ENCODE assay signal across 12 cellular contexts in the genomic region with DNA sequence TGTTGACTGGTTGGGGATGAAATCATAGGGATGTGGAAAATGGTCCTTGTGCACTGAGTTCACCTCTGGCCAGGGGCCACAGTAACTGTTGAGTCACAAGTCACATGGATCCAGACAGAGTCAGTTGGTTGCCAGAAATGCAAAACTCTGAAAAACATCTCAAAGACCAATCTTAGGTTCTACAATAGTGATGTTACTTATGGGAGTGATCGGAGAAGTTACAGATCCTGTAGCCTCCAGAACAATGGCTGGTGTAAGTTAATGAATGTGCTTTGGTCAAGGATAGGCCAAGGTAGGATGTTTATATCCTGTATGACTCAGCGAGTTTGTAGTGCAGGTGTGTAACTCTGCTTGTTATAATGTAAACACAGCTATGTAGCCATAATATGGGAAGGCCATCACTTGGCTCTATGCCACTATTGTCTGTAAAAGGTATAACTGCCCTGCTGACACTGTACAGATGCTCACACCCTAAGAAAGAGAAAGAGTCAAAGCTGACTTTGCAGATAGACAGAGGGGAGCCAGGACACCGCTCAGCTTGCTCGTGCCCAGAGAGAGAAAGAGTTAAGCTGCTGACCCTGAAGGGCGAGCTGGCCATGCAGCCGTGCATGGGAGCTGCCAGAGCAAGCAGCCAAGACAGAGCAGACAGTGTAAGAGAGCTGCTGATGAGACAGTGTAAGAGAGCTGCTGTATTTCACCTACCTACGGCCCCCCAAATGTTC. TPM values are rescaled to one million over a fixed set of nuclear protein-coding genes. Genes with fewer than 3 reads are reported as not detected.
DNase-seq lines count a peak whose midpoint lies in the region; ATAC-seq and TF ChIP-seq lines count a peak whose summit lies in the region.
"Had no signal": no experiment of that assay in that cellular context is flagged by ENCODE, and none has a peak within 500 bp of the region (broad histone marks: within the 10 kb centered on the region; RNA-seq: fewer than 3 reads in every experiment).

No MANE protein-coding gene starts in this region.

- H4K20me1 ChIP-seq in hepatocyte (ENCODE audit: insufficient read depth, poor library complexity, severe bottlenecking) = no peaks in the 10 kb centered on the region
- H4K20me1 ChIP-seq: BLaER1 treated with 17β-estradiol and CSF1 and Interleukin-3, amounts not matched to agents 10 nM and 100 nM had no signal

- no peaks in the 10 kb centered on the region for H3K9me3 ChIP-seq in hepatocyte (ENCODE audit: low read depth)
- H3K9me3 ChIP-seq: stomach had no signal

- H3K4me2 ChIP-seq in hepatocyte = no peak overlapping the region
- H3K4me2 ChIP-seq: BLaER1 treated with 17β-estradiol and CSF1 and Interleukin-3, amounts not matched to agents 10 nM and 100 nM had no signal

- peak; percentile 14 for DNase-seq in AG04449 (ENCODE audit: low read depth, low spot score)
- DNase-seq in HL-60 (ENCODE audit: low read depth in 1 of 2, low spot score in 1 of 2) = no peak
- DNase-seq in amniotic epithelial cell (ENCODE audit: low read depth) = peak; percentile 58
- DNase-seq in hepatocyte (ENCODE audit: low spot score) = peak; percentile 23
- DNase-seq in NCI-H526 (lab: John Stamatoyannopoulos, UW) = no peak
- DNase-seq in GM10266 (ENCODE audit: extremely low spot score) = no peak
- DNase-seq in left lobe of liver (ENCODE audit: low spot score) = no peak
- DNase-seq in activated CD4-positive, alpha-beta T cell treated with anti-CD3 and anti-CD28 coated beads, Interleukin-2, amount 50 U/mL, for 4 hours = no peak
- DNase-seq: NCI-H187 treated with DMSO at 0.1 percent for 48 hours; stimulated activated CD4-positive, alpha-beta T cell treated with anti-CD3 and anti-CD28 coated beads, Interleukin-12 subunit alpha, Interleukin-12 subunit beta, amount 100 ng/mL, for 4 hours; stomach had no signal

- no peak for ATAC-seq in left lobe of liver

- no peaks in the 10 kb centered on the region for H3K79me2 ChIP-seq in hepatocyte

- 74% methylated on average over 7 of the region's 7 CpGs for WGBS in hepatocyte (ENCODE audit: low lambda C conversion rate, missing lambda C conversion rate)

- no peaks in the 10 kb centered on the region for H3K9me2 ChIP-seq in hepatocyte (replicated peaks; ENCODE audit: insufficient read depth)

- no peaks in the 10 kb centered on the region for H3K36me3 ChIP-seq in hepatocyte (replicated peaks; ENCODE audit: insufficient read depth, low read depth)
- H3K36me3 ChIP-seq: BLaER1 treated with 17β-estradiol and CSF1 and Interleukin-3, amounts not matched to agents 10 nM and 100 nM; stomach had no signal

- H3K4me3 ChIP-seq in AG04449 (ENCODE audit: low read depth, low read length) (no peak overlapping the region), HL-60 (replicated peaks; ENCODE audit: insufficient read depth, low read length) (no peak overlapping the region), hepatocyte (no peak overlapping the region)
- H3K4me3 ChIP-seq: BLaER1 treated with 17β-estradiol and CSF1 and Interleukin-3, amounts not matched to agents 10 nM and 100 nM; stomach had no signal

- POLR2A ChIA-PET in AG04449 (lab: Yijun Ruan, JAX) = no interaction called here

- CTCF ChIA-PET in AG04449 (lab: Yijun Ruan, JAX) = interaction anchor here (0.6 to 31.4 kb wide), 6 partner anchors 9 to 277 kb away, joined by 3 to 534 read pairs (median 8); a partner anchor contains a TSS

- H3K27ac ChIP-seq in HL-60 (replicated peaks) (peak overlapping the region; percentile 26), hepatocyte (no peak overlapping the region)
- H3K27ac ChIP-seq: BLaER1 treated with 17β-estradiol and CSF1 and Interleukin-3, amounts not matched to agents 10 nM and 100 nM; stomach had no signal

- H3K27me3 ChIP-seq in HL-60 (ENCODE audit: insufficient read depth, poor library complexity, severe bottlenecking) = no peaks in the 10 kb centered on the region
- no peaks in the 10 kb centered on the region for H3K27me3 ChIP-seq in hepatocyte
- H3K27me3 ChIP-seq: BLaER1 treated with 17β-estradiol and CSF1 and Interleukin-3, amounts not matched to agents 10 nM and 100 nM; stomach had no signal

- no peaks in the 10 kb centered on the region for H3K4me1 ChIP-seq in hepatocyte (ENCODE audit: insufficient read depth)
- H3K4me1 ChIP-seq: BLaER1 treated with 17β-estradiol and CSF1 and Interleukin-3, amounts not matched to agents 10 nM and 100 nM had no signal

- no peak for TF ChIP-seq CTCF in AG04449 (IDR thresholded peaks at IDR 0.05; ENCODE audit: insufficient read depth, low read length, missing control alignments)
- TF ChIP-seq CTCF in HL-60 (IDR thresholded peaks at IDR 0.05; ENCODE audit: insufficient read depth, low read length) = no peak
- no peak for TF ChIP-seq CTCF in hepatocyte (IDR thresholded peaks at IDR 0.05; ENCODE audit: poor library complexity)
- TF ChIP-seq CTCF in GM10266 (IDR thresholded peaks at IDR 0.05; ENCODE audit: control insufficient read depth, insufficient read depth, low read depth, missing control alignments) = no peak

- no peak overlapping the region for H2AFZ ChIP-seq in hepatocyte

RNA-seq across cellular contexts. Expression of a gene that starts 27.1 kb away (rescaled TPM):
- 0.28 and 1.2 TPM in 2 replicates for total RNA-seq in hepatocyte
- polyA plus RNA-seq in hepatocyte = 0.29 and 0.68 TPM in 2 replicates
- 3.0 TPM for total RNA-seq in left lobe of liver

Comparison
In these comparisons a context has a peak if more than half of its experiments do, and no peak if none do; other contexts are left out.
1. DNase-seq: peak in AG04449 (single experiment), amniotic epithelial cell (single experiment) and hepatocyte (single experiment); none in HL-60 (0 of 2), NCI-H526 (0 of 2), GM10266 (single experiment), left lobe of liver (single experiment) and activated CD4-positive, alpha-beta T cell treated with anti-CD3 and anti-CD28 coated beads, Interleukin-2, amount 50 U/mL, for 4 hours (0 of 2).